ENCODE assay signal across 16 cellular contexts in genomic region chr10:29600067-29600466, GRCh38. TPM values are rescaled to one million over a fixed set of nuclear protein-coding genes. Genes with fewer than 3 reads are reported as not detected.
A peak's percentile ranks its signal among the peaks of the same experiment; 100 is the strongest.
DNase-seq lines count a peak whose midpoint lies in the region; ATAC-seq and TF ChIP-seq lines count a peak whose summit lies in the region.
"Had no signal": no experiment of that assay in that cellular context is flagged by ENCODE, and none has a peak within 500 bp of the region (broad histone marks: within the 10 kb centered on the region; RNA-seq: fewer than 3 reads in every experiment).

No MANE protein-coding gene starts in this region.

- CTCF ChIA-PET in HEK293 (lab: Yijun Ruan, JAX) = interaction anchor here (0.7 to 1.0 kb wide), 3 partner anchors 13 to 64 kb away, joined by 3 to 6 read pairs (median 3); no protein-coding TSS in a partner anchor
- CTCF ChIA-PET in Caco-2 (lab: Charles Lee) = no interaction called here

- H3K9me3 ChIP-seq in HEK293 (ENCODE audit: control insufficient read depth, insufficient read depth, low read depth, low read length) = no peaks in the 10 kb centered on the region
- no peaks in the 10 kb centered on the region for H3K9me3 ChIP-seq in psoas muscle
- H3K9me3 ChIP-seq in Caco-2 = no peaks in the 10 kb centered on the region

- no peaks in the 10 kb centered on the region for H3K36me3 ChIP-seq in HEK293 (ENCODE audit: control insufficient read depth in 2 of 2, insufficient read depth in 1 of 2, low read length in 2 of 2)
- peaks cover 0 to 46% of the 10 kb centered on the region in 2 donors for H3K36me3 ChIP-seq in psoas muscle (ENCODE audit: insufficient read depth in 1 of 2, low read depth in 1 of 2)
- no peaks in the 10 kb centered on the region for H3K36me3 ChIP-seq in Caco-2 (ENCODE audit: control insufficient read depth, insufficient read depth, low read length)

- H3K4me1 ChIP-seq in HEK293 (ENCODE audit: control insufficient read depth, insufficient read depth, low read length) (no peaks in the 10 kb centered on the region), psoas muscle (peaks cover 98% of the 10 kb centered on the region), Caco-2 (no peaks in the 10 kb centered on the region)

- H3K4me3 ChIP-seq in HEK293 (ENCODE audit: low read depth, low read length) (no peak overlapping the region), coronary artery (no peak overlapping the region), psoas muscle (peak overlapping the region; percentile 9), Caco-2 (ENCODE audit: low read depth, low read length) (no peak overlapping the region)
- H3K4me3 ChIP-seq: GM23338 had no signal

- H3K27ac Mint-ChIP-seq in Caco-2 (ENCODE audit: unreplicated experiment) = no peak overlapping the region
- H3K27ac Mint-ChIP-seq: GM23338; natural killer cell treated with Interleukin-12 subunit alpha and Interleukin-12 subunit beta and Interleukin-15 and Interleukin-18, amount 100 ng/mL, for 72 hours had no signal

- POLR2A ChIA-PET in HEK293 (lab: Yijun Ruan, JAX) = no interaction called here
- POLR2A ChIA-PET in Caco-2 (lab: Charles Lee) = no interaction called here

- H3K4me3 Mint-ChIP-seq in Caco-2 (ENCODE audit: unreplicated experiment) = no peak overlapping the region
- H3K4me3 Mint-ChIP-seq: GM23338; natural killer cell treated with Interleukin-12 subunit alpha and Interleukin-12 subunit beta and Interleukin-15 and Interleukin-18, amount 100 ng/mL, for 72 hours had no signal

- no peak for TF ChIP-seq CTCF in HEK293 (tag by site-specific recombination; IDR thresholded peaks at IDR 0.05)
- TF ChIP-seq CTCF in coronary artery (IDR thresholded peaks at IDR 0.05) = no peak
- no peak for TF ChIP-seq CTCF in psoas muscle (IDR thresholded peaks at IDR 0.05)
- TF ChIP-seq CTCF in Caco-2 (IDR thresholded peaks at IDR 0.05; ENCODE audit: insufficient read depth in 1 of 2, low read depth in 1 of 2, low read length in 1 of 2, severe bottlenecking in 1 of 2, unreplicated experiment in 1 of 2) = no peak

- no TSS peak for BruUV-seq in Caco-2 (replicated peaks; lab: Mats Ljungman, UMichigan)

- peak in 3 of 4 donors; percentile 4 to 15 (median 12) for ATAC-seq in psoas muscle
- ATAC-seq: GM23338; natural killer cell treated with Interleukin-12 subunit alpha and Interleukin-12 subunit beta and Interleukin-15 and Interleukin-18, amount 100 ng/mL, for 72 hours had no signal

- intact Hi-C loops in psoas muscle (cut with DNase I) (no loop called here), Caco-2 (cut with micrococcal nuclease; ENCODE audit: unreplicated experiment) (no loop called here)

- no peaks in the 10 kb centered on the region for H3K27me3 Mint-ChIP-seq in Caco-2 (ENCODE audit: insufficient read depth, unreplicated experiment)
- H3K27me3 Mint-ChIP-seq: natural killer cell treated with Interleukin-12 subunit alpha and Interleukin-12 subunit beta and Interleukin-15 and Interleukin-18, amount 100 ng/mL, for 72 hours had no signal

- H3K27me3 ChIP-seq in psoas muscle (ENCODE audit: insufficient read depth in 3 of 3, low read length in 2 of 3) = no peaks in the 10 kb centered on the region
- H3K27me3 ChIP-seq in Caco-2 (replicated peaks; ENCODE audit: control insufficient read depth, insufficient read depth, low read length) = no peaks in the 10 kb centered on the region

- DNase-seq in A172 (ENCODE audit: low spot score) (peak; percentile 46), coronary artery (ENCODE audit: low spot score) (no peak), psoas muscle (no peak), C1 segment of cervical spinal cord (lab: John Stamatoyannopoulos, UW) (no peak), Caco-2 (no peak), NCI-H1048 (lab: John Stamatoyannopoulos, UW) (no peak), cerebellar cortex (ENCODE audit: low spot score) (no peak)
- DNase-seq: activated CD4-positive, alpha-beta T cell treated with anti-CD3 and anti-CD28 coated beads, Interleukin-2, amount 50 U/mL, for 48 hours; anterior cingulate cortex; dermis blood vessel endothelial cell; NCI-H2107; NCI-H774; SHP77 had no signal

- no peaks in the 10 kb centered on the region for H3K9me3 Mint-ChIP-seq in Caco-2 (ENCODE audit: unreplicated experiment)
- H3K9me3 Mint-ChIP-seq: GM23338; natural killer cell treated with Interleukin-12 subunit alpha and Interleukin-12 subunit beta and Interleukin-15 and Interleukin-18, amount 100 ng/mL, for 72 hours had no signal

- H3K27ac ChIP-seq in HEK293 (ENCODE audit: extremely low read depth, low read depth, low read length) (no peak overlapping the region), coronary artery (peak overlapping the region; percentile 73 to 86), psoas muscle (peak overlapping the region; percentile 82)

- peaks cover 35% of the 10 kb centered on the region for H3K36me3 Mint-ChIP-seq in Caco-2 (ENCODE audit: insufficient read depth, unreplicated experiment)
- H3K36me3 Mint-ChIP-seq: natural killer cell treated with Interleukin-12 subunit alpha and Interleukin-12 subunit beta and Interleukin-15 and Interleukin-18, amount 100 ng/mL, for 72 hours had no signal

- 46 to 92% (median 59%) methylated on average over 2 of the region's 2 CpGs for WGBS in psoas muscle, 3 donors

- no peaks in the 10 kb centered on the region for H3K4me1 Mint-ChIP-seq in Caco-2 (ENCODE audit: low read depth, unreplicated experiment)

TF ChIP-seq in HEK293, 187 proteins besides CTCF, POLR2A, EP300 and RAD21:
- TF ChIP-seq ZSCAN16 (tag by site-specific recombination; IDR thresholded peaks at IDR 0.05) (no peak), PRDM10 (tag by site-specific recombination; IDR thresholded peaks at IDR 0.05) (peak; percentile 11; the same call in 1 of the 2 replicates), SCRT2 (tag by site-specific recombination; IDR thresholded peaks at IDR 0.05) (peak; percentile 64), HIC1 (tag by site-specific recombination; IDR thresholded peaks at IDR 0.05) (no peak), ZFP69B (tag by site-specific recombination; IDR thresholded peaks at IDR 0.05) (no peak), ZNF747 (tag by site-specific recombination; IDR thresholded peaks at IDR 0.05) (no peak), ZNF654 (tag by site-specific recombination; IDR thresholded peaks at IDR 0.05; ENCODE audit: low read depth) (no peak)

RNA-seq across cellular contexts. Expression of gene SVIL, which starts 34.7 kb away (rescaled TPM):
- total RNA-seq in A172 (2014; rRNA removed; shearing (Covaris generic)) = 8.5 and 92.0 TPM in 2 replicates
- 1,000 to 10,000 TPM in 2 of 4 donors, 100 to 1,000 TPM in 2; 792 to 1,728 (median 949) TPM for total RNA-seq in psoas muscle
- 100 to 1,000 TPM in 2 of 3 donors, 10 to 100 TPM in 1; 70.6 to 536 (median 234) TPM for polyA plus RNA-seq in psoas muscle
- total RNA-seq in Caco-2 (2022) = 54.4 and 70.1 TPM in 2 replicates
